In the genomic region with DNA sequence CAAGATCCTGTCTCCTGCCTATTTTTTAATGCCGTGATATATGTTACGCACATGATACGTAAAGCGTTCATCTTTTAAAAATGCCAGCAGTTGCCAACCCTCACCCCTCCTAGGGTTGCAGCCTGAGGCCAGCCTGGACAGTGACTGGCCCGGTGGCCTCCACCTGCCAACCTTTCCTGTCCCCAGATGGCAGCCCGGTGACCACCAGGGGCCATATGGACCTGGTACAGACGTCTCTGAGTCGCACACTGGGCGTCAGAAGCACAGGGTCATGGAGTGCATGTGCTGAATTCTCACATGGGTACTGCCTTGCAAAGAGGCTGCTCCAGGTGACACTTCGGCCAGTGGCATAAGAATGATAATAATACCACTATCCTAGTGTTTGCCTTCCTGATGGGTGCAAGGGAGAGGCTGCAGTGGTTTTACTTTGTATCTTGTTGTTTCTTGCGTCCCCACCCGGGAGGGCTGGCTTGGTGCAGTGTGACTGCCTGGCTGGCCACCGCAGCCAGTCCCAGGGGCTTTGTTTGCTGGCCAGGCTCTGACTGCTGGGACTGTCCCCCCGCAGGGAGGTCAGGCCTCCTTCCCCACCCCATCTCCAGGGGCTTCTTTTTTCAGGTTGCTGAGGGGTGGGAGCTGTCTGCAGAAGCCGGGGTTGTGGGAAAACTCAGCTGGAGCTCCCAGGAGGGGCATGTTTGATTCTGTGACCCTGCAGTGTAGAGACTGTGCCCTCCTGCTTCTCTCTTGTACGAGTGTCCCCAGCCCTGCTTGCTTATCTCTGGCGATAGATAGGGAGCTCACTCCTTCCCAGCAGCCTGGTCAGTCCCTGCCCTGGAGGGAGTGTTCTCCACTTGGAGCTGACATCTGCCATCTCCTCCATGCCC, we compare ENCODE assay signal across 15 cellular contexts.
"Had no signal": no experiment of that assay in that cellular context is flagged by ENCODE, and none has a peak within 500 bp of the region (broad histone marks: within the 10 kb centered on the region; RNA-seq: fewer than 3 reads in every experiment).

No MANE protein-coding gene starts in this region.

- DNase-seq: activated CD4-positive, alpha-beta T cell treated with anti-CD3 and anti-CD28 coated beads for 4 hours; activated CD8-positive, alpha-beta T cell treated with anti-CD3 and anti-CD28 coated beads for 36 hours; brain microvascular endothelial cell; esophagus squamous epithelium; foreskin fibroblast; SIG-M5; stimulated activated CD4-positive, alpha-beta T cell treated with anti-CD3 and anti-CD28 coated beads, Interleukin-12 subunit alpha, Interleukin-12 subunit beta, amount 100 ng/mL, for 4 hours; stimulated activated naive CD4-positive, alpha-beta T cell; substantia nigra; SW 1271; T-helper 9 cell had no signal

- H3K27ac ChIP-seq: brain microvascular endothelial cell, esophagus squamous epithelium had no signal

- H3K9me3 Mint-ChIP-seq: activated CD8-positive, alpha-beta T cell treated with anti-CD3 and anti-CD28 coated beads for 36 hours; activated naive CD4-positive, alpha-beta T cell treated with anti-CD3 and anti-CD28 coated beads, Interleukin-2, amount 50 U/mL, for 24 hours; type B pancreatic cell had no signal

- H3K4me3 ChIP-seq: esophagus squamous epithelium had no signal

- H3K4me1 Mint-ChIP-seq: activated naive CD4-positive, alpha-beta T cell treated with anti-CD3 and anti-CD28 coated beads, Interleukin-2, amount 50 U/mL, for 24 hours had no signal

- H3K36me3 Mint-ChIP-seq: activated naive CD4-positive, alpha-beta T cell treated with anti-CD3 and anti-CD28 coated beads, Interleukin-2, amount 50 U/mL, for 24 hours; type B pancreatic cell had no signal

- H3K27ac Mint-ChIP-seq: activated CD8-positive, alpha-beta T cell treated with anti-CD3 and anti-CD28 coated beads for 36 hours; activated naive CD4-positive, alpha-beta T cell treated with anti-CD3 and anti-CD28 coated beads, Interleukin-2, amount 50 U/mL, for 24 hours; progenitor cell of endocrine pancreas; type B pancreatic cell had no signal

- ATAC-seq: sciatic nerve had no signal

- H3K27me3 Mint-ChIP-seq: activated CD8-positive, alpha-beta T cell treated with anti-CD3 and anti-CD28 coated beads for 36 hours; activated naive CD4-positive, alpha-beta T cell treated with anti-CD3 and anti-CD28 coated beads, Interleukin-2, amount 50 U/mL, for 24 hours; type B pancreatic cell had no signal

- H3K27me3 ChIP-seq: brain microvascular endothelial cell had no signal

- H3K9me3 ChIP-seq: esophagus squamous epithelium had no signal

- H3K36me3 ChIP-seq: brain microvascular endothelial cell, esophagus squamous epithelium had no signal

- H3K4me3 Mint-ChIP-seq: activated CD8-positive, alpha-beta T cell treated with anti-CD3 and anti-CD28 coated beads for 36 hours; activated naive CD4-positive, alpha-beta T cell treated with anti-CD3 and anti-CD28 coated beads, Interleukin-2, amount 50 U/mL, for 24 hours; type B pancreatic cell had no signal
